ENCODE assay signal across 8 cellular contexts in genomic region chr4:40621592-40622512, GRCh38. TPM values are rescaled to one million over a fixed set of nuclear protein-coding genes. Genes with fewer than 3 reads are reported as not detected.
DNase-seq lines count a peak whose midpoint lies in the region; ATAC-seq and TF ChIP-seq lines count a peak whose summit lies in the region.

No MANE protein-coding gene starts in this region.

- H3K36me3 ChIP-seq in SK-N-MC (ENCODE audit: insufficient read depth, low read length) (no peaks in the 10 kb centered on the region), parathyroid adenoma (ENCODE audit: control insufficient read depth, insufficient read depth, low read length) (no peaks in the 10 kb centered on the region), esophagus muscularis mucosa (no peaks in the 10 kb centered on the region)

- TF ChIP-seq CTCF in GM10248 (IDR thresholded peaks at IDR 0.05; ENCODE audit: control extremely low read depth, extremely low read depth, low read depth, missing control alignments) = no peak
- TF ChIP-seq CTCF in fibroblast of the aortic adventitia (IDR thresholded peaks at IDR 0.05; ENCODE audit: insufficient read depth, low read length) = no peak
- TF ChIP-seq CTCF in parathyroid adenoma (IDR thresholded peaks at IDR 0.05) = no peak
- TF ChIP-seq CTCF in esophagus muscularis mucosa (IDR thresholded peaks at IDR 0.05) = no peak

- intact Hi-C loops in esophagus muscularis mucosa (cut with DNase I) = no loop called here

- CTCF ChIA-PET in GM10248 (lab: Yijun Ruan, JAX) = interaction anchor here (0.9 to 1.6 kb wide), 5 partner anchors 9 to 56 kb away, joined by 3 to 5 read pairs (median 3); no protein-coding TSS in a partner anchor

- TF ChIP-seq EP300 in esophagus muscularis mucosa (IDR thresholded peaks at IDR 0.05) = no peak

- POLR2A ChIA-PET in GM10248 (lab: Yijun Ruan, JAX) = interaction anchor here (0.7 kb wide), 1 partner anchor 51 kb away, joined by 3 read pairs; no protein-coding TSS in a partner anchor

- H3K4me1 ChIP-seq in parathyroid adenoma (peaks cover 9% of the 10 kb centered on the region), esophagus muscularis mucosa (no peaks in the 10 kb centered on the region)

- peak overlapping the region; percentile 34 for H3K4me3 ChIP-seq in SK-N-MC
- H3K4me3 ChIP-seq in fibroblast of the aortic adventitia (ENCODE audit: low read depth, low read length) = no peak overlapping the region
- no peak overlapping the region for H3K4me3 ChIP-seq in parathyroid adenoma (ENCODE audit: low read depth, low read length)
- H3K4me3 ChIP-seq in esophagus muscularis mucosa = no peak overlapping the region

- TF ChIP-seq POLR2A in esophagus muscularis mucosa (IDR thresholded peaks at IDR 0.05; ENCODE audit: low read depth) = no peak

- DNase-seq in GM10248 (ENCODE audit: extremely low spot score) (peak; percentile 56), HT-29 (ENCODE audit: low spot score) (peak; percentile 75), SK-N-MC (ENCODE audit: low read depth, low spot score) (peak; percentile 96), fibroblast of the aortic adventitia (ENCODE audit: low read depth) (peak; percentile 99), esophagus muscularis mucosa (ENCODE audit: extremely low spot score) (no peak)

- no peaks in the 10 kb centered on the region for H3K27me3 ChIP-seq in parathyroid adenoma (ENCODE audit: control insufficient read depth, insufficient read depth, low read length)
- peaks cover 0 to 13% (median 0%) of the 10 kb centered on the region in 4 donors for H3K27me3 ChIP-seq in esophagus muscularis mucosa

- no peak overlapping the region for H3K4me2 ChIP-seq in parathyroid adenoma (ENCODE audit: low read length)

- no peaks in the 10 kb centered on the region for H3K9me3 ChIP-seq in SK-N-MC (ENCODE audit: low read depth, low read length)
- no peaks in the 10 kb centered on the region for H3K9me3 ChIP-seq in parathyroid adenoma (ENCODE audit: control insufficient read depth, low read length)
- no peaks in the 10 kb centered on the region for H3K9me3 ChIP-seq in esophagus muscularis mucosa

- H3K79me2 ChIP-seq in parathyroid adenoma = peaks cover 46% of the 10 kb centered on the region

- peak overlapping the region; percentile 7 for H3K9ac ChIP-seq in SK-N-MC (ENCODE audit: insufficient read length)
- H3K9ac ChIP-seq in parathyroid adenoma = no peak overlapping the region

- H3K27ac ChIP-seq in SK-N-MC = peak overlapping the region; percentile 85
- peak overlapping the region; percentile 36 for H3K27ac ChIP-seq in parathyroid adenoma
- H3K27ac ChIP-seq in esophagus muscularis mucosa (replicated peaks in 1 of 4) = peak overlapping the region in 1 of 4 donors; percentile 44

- WGBS in esophagus muscularis mucosa = 67% methylated on average over 13 of the region's 13 CpGs

- no peak overlapping the region for H2AFZ ChIP-seq in parathyroid adenoma

- ATAC-seq in GM21528 (IDR thresholded peaks at IDR 0.05; ENCODE audit: low FRiP score, unreplicated experiment) = peak; percentile 62
- no peak for ATAC-seq in HG02970 (IDR thresholded peaks at IDR 0.05; ENCODE audit: low FRiP score, unreplicated experiment)

RNA-seq across cellular contexts. Expression of gene RBM47, which starts 7.8 kb away (rescaled TPM):
- 263 and 276 TPM in 2 replicates for total RNA-seq in HT-29 (2014; rRNA removed; shearing (Covaris generic))
- total RNA-seq in fibroblast of the aortic adventitia (ENCODE audit: low replicate concordance) (0.72 and 8.3 TPM in 2 replicates), esophagus muscularis mucosa (10 to 100 TPM; 13.3 to 38.3 (median 21.8) TPM)
